Comparison of ENCODE assay signal across 1 cellular context in genomic region chr2:120686511-120687168, GRCh38.
TF ChIP-seq lines count a peak whose summit lies in the region.

No MANE protein-coding gene starts in this region.

TF ChIP-seq in neural cell, 6 proteins besides CTCF, POLR2A, EP300 and RAD21 (continued from another document):
- TF ChIP-seq POLR2AphosphoS5 (IDR thresholded peaks at IDR 0.05) (no peak), REST (IDR thresholded peaks at IDR 0.05; ENCODE audit: borderline replicate concordance) (no peak), TAF1 (IDR thresholded peaks at IDR 0.05; ENCODE audit: low read depth) (no peak)
